ENCODE assay signal across 14 cellular contexts in genomic region chr22:21639359-21639758, GRCh38. TPM values are rescaled to one million over a fixed set of nuclear protein-coding genes. Genes with fewer than 3 reads are reported as not detected.
DNase-seq lines count a peak whose midpoint lies in the region; ATAC-seq, FAIRE-seq and TF ChIP-seq lines count a peak whose summit lies in the region.
"Had no signal": no experiment of that assay in that cellular context is flagged by ENCODE, and none has a peak within 500 bp of the region (broad histone marks: within the 10 kb centered on the region; RNA-seq: fewer than 3 reads in every experiment).

No MANE protein-coding gene starts in this region.

- H3K27me3 Mint-ChIP-seq in neural crest cell (ENCODE audit: low read depth), result no peaks in the 10 kb centered on the region
- H3K27me3 Mint-ChIP-seq in activated CD8-positive, alpha-beta T cell treated with anti-CD3 and anti-CD28 coated beads for 36 hours, result no peaks in the 10 kb centered on the region
- H3K27me3 Mint-ChIP-seq: CD4-positive, alpha-beta T cell had no signal

- peaks cover 7% of the 10 kb centered on the region for H3K36me3 Mint-ChIP-seq in neural crest cell (ENCODE audit: low read depth)
- H3K36me3 Mint-ChIP-seq in activated CD8-positive, alpha-beta T cell treated with anti-CD3 and anti-CD28 coated beads for 36 hours (ENCODE audit: low read depth), result peaks cover 12% of the 10 kb centered on the region

- peaks cover 9% of the 10 kb centered on the region for H3K27me3 ChIP-seq in H7 (ENCODE audit: control insufficient read depth, insufficient read depth, low read length)

- peak overlapping the region; percentile 57 for H3K4me3 Mint-ChIP-seq in neural crest cell
- H3K4me3 Mint-ChIP-seq in activated CD8-positive, alpha-beta T cell treated with anti-CD3 and anti-CD28 coated beads for 36 hours, result no peak overlapping the region
- H3K4me3 Mint-ChIP-seq: CD4-positive, alpha-beta T cell; H9 had no signal

- no peak overlapping the region for H3K4me3 ChIP-seq in H7 (ENCODE audit: insufficient read depth, low read depth, low read length)
- H3K4me3 ChIP-seq: A549 had no signal

- H3K9me3 Mint-ChIP-seq in neural crest cell, result no peaks in the 10 kb centered on the region
- no peaks in the 10 kb centered on the region for H3K9me3 Mint-ChIP-seq in activated CD8-positive, alpha-beta T cell treated with anti-CD3 and anti-CD28 coated beads for 36 hours
- H3K9me3 Mint-ChIP-seq: CD4-positive, alpha-beta T cell; H9 had no signal

- CTCF ChIA-PET in activated CD8-positive, alpha-beta T cell treated with anti-CD3 and anti-CD28 coated beads for 36 hours (lab: Charles Lee), result interaction anchor here (1.1 kb wide), 2 partner anchors 8 to 9 kb away, joined by 3 to 8 read pairs; partner anchors contain the start of gene YDJC

- peaks cover 4% of the 10 kb centered on the region for H3K36me3 ChIP-seq in H7 (replicated peaks; ENCODE audit: control insufficient read depth, insufficient read depth, low read length)

- no peak for ATAC-seq in activated CD8-positive, alpha-beta T cell treated with anti-CD3 and anti-CD28 coated beads for 36 hours
- ATAC-seq: A549 had no signal

- POLR2A ChIA-PET in activated CD8-positive, alpha-beta T cell treated with anti-CD3 and anti-CD28 coated beads for 36 hours (lab: Charles Lee), result interaction anchor here (1.5 kb wide), 1 partner anchor 10 kb away, joined by 3 read pairs; no protein-coding TSS in a partner anchor

- DNase-seq in H7 (peak; percentile 32), neural crest cell (ENCODE audit: low read depth, low spot score) (no peak), urothelium cell line (ENCODE audit: low spot score) (no peak)
- no peak for DNase-seq in activated CD8-positive, alpha-beta T cell treated with anti-CD3 and anti-CD28 coated beads for 36 hours
- DNase-seq in stimulated activated CD4-positive, alpha-beta T cell treated with anti-CD3 and anti-CD28 coated beads, Interleukin-2, amount 100 ng/mL, for 48 hours, result no peak
- DNase-seq: AML-193; Caco-2; CD4-positive, alpha-beta T cell; DMS153; DMS79; GDM1; GOT3; H9 had no signal

- H3K27ac Mint-ChIP-seq in neural crest cell (ENCODE audit: unreplicated experiment), result no peak overlapping the region
- no peak overlapping the region for H3K27ac Mint-ChIP-seq in activated CD8-positive, alpha-beta T cell treated with anti-CD3 and anti-CD28 coated beads for 36 hours
- H3K27ac Mint-ChIP-seq: CD4-positive, alpha-beta T cell; H9 had no signal

- FAIRE-seq in urothelium cell line (lab: Jason Lieb, UNC), result peak; percentile 67
- FAIRE-seq: A549 had no signal

- peaks cover 28% of the 10 kb centered on the region for H3K4me1 Mint-ChIP-seq in neural crest cell
- peaks cover 17% of the 10 kb centered on the region for H3K4me1 Mint-ChIP-seq in activated CD8-positive, alpha-beta T cell treated with anti-CD3 and anti-CD28 coated beads for 36 hours (ENCODE audit: low read depth)

- intact Hi-C loops in activated CD8-positive, alpha-beta T cell treated with anti-CD3 and anti-CD28 coated beads for 36 hours (cut with micrococcal nuclease), result no loop called here

- no peak for TF ChIP-seq CTCF in neural crest cell (conservative IDR thresholded peaks at IDR 0.05)
- no peak for TF ChIP-seq CTCF in activated CD8-positive, alpha-beta T cell treated with anti-CD3 and anti-CD28 coated beads for 36 hours (IDR thresholded peaks at IDR 0.05)

RNA-seq across cellular contexts. Expression of gene SDF2L1, which starts 2.7 kb away (rescaled TPM):
- 29.3 and 54.0 TPM in 2 replicates for total RNA-seq in H7 (2014; rRNA removed; shearing (Covaris generic))
- total RNA-seq in neural crest cell, result 29.4 and 33.8 TPM in 2 replicates
- 10 to 100 TPM; 38.6 to 41.3 TPM for total RNA-seq in activated CD8-positive, alpha-beta T cell treated with anti-CD3 and anti-CD28 coated beads for 36 hours

RNA-seq across cellular contexts. Expression of gene CCDC116, which starts 6.8 kb away (rescaled TPM):
- total RNA-seq in H7 (2014; rRNA removed; shearing (Covaris generic)), result 0.48 and 0.55 TPM in 2 replicates
- total RNA-seq in neural crest cell, result 1.2 and 1.3 TPM in 2 replicates
- total RNA-seq in activated CD8-positive, alpha-beta T cell treated with anti-CD3 and anti-CD28 coated beads for 36 hours, result under 1 TPM in 1 of 2 experiments, not detected in 1; 0.45 TPM
- total RNA-seq: Caco-2 had no signal

RNA-seq across cellular contexts. Expression of gene YDJC, which starts 9.5 kb away (rescaled TPM):
- total RNA-seq in H7 (2014; rRNA removed; shearing (Covaris generic)), result 53.0 and 57.3 TPM in 2 replicates
- 17.0 and 18.4 TPM in 2 replicates for total RNA-seq in neural crest cell
- total RNA-seq in activated CD8-positive, alpha-beta T cell treated with anti-CD3 and anti-CD28 coated beads for 36 hours, result 10 to 100 TPM; 60.1 to 64.9 TPM

RNA-seq across cellular contexts. Expression of gene PPIL2, which starts 26.5 kb away (rescaled TPM):
- 23.1 and 23.5 TPM in 2 replicates for total RNA-seq in H7 (2014; rRNA removed; shearing (Covaris generic))
- 39.7 and 41.9 TPM in 2 replicates for total RNA-seq in neural crest cell
- 10 to 100 TPM; 41.5 to 42.5 TPM for total RNA-seq in activated CD8-positive, alpha-beta T cell treated with anti-CD3 and anti-CD28 coated beads for 36 hours
